ENCODE assay signal across 9 cellular contexts in genomic region chr13:108213946-108214345, GRCh38. TPM values are rescaled to one million over a fixed set of nuclear protein-coding genes. Genes with fewer than 3 reads are reported as not detected.
DNase-seq lines count a peak whose midpoint lies in the region; ATAC-seq and FAIRE-seq lines count a peak whose summit lies in the region.
"Had no signal": no experiment of that assay in that cellular context is flagged by ENCODE, and none has a peak within 500 bp of the region (broad histone marks: within the 10 kb centered on the region; RNA-seq: fewer than 3 reads in every experiment).

No MANE protein-coding gene starts in this region.

- peak overlapping the region; percentile 73 to 91 (median 84) for H3K4me3 Mint-ChIP-seq in CD4-positive, CD25-positive, alpha-beta regulatory T cell

- H3K9me3 ChIP-seq in CD4-positive, CD25-positive, alpha-beta regulatory T cell (ENCODE audit: control insufficient read depth in 2 of 2, low read length in 2 of 2), result peaks cover 0 to 5% of the 10 kb centered on the region in 2 experiments
- H3K9me3 ChIP-seq in HUES6 (ENCODE audit: control insufficient read depth, insufficient read depth, low read depth, low read length) (no peaks in the 10 kb centered on the region), mesodermal cell (ENCODE audit: control insufficient read depth, low read length) (no peaks in the 10 kb centered on the region)

- peaks cover 20% of the 10 kb centered on the region for H3K36me3 ChIP-seq in CD4-positive, CD25-positive, alpha-beta regulatory T cell (ENCODE audit: control insufficient read depth, insufficient read depth, low read length)
- peaks cover 15% of the 10 kb centered on the region for H3K36me3 ChIP-seq in HUES6 (ENCODE audit: control insufficient read depth, insufficient read depth, low read length)
- H3K36me3 ChIP-seq in mesodermal cell (ENCODE audit: control insufficient read depth, insufficient read depth, low read length), result peaks cover 19% of the 10 kb centered on the region

- peak overlapping the region in 2 of 3 donors; percentile 48 to 89 for H3K27ac Mint-ChIP-seq in CD4-positive, CD25-positive, alpha-beta regulatory T cell

- peak overlapping the region; percentile 65 for H3K27ac ChIP-seq in CD4-positive, CD25-positive, alpha-beta regulatory T cell (ENCODE audit: insufficient read depth, low read length, poor library complexity, severe bottlenecking)
- no peak overlapping the region for H3K27ac ChIP-seq in HUES6 (ENCODE audit: low read depth, low read length)
- no peak overlapping the region for H3K27ac ChIP-seq in mesodermal cell (ENCODE audit: low read depth, low read length, severe bottlenecking)

- H3K9ac ChIP-seq in HUES6 (ENCODE audit: low read length), result no peak overlapping the region

- peaks cover 18 to 42% (median 36%) of the 10 kb centered on the region in 4 donors for H3K4me1 Mint-ChIP-seq in CD4-positive, CD25-positive, alpha-beta regulatory T cell

- H3K36me3 Mint-ChIP-seq in CD4-positive, CD25-positive, alpha-beta regulatory T cell, result peaks cover 13% of the 10 kb centered on the region

- no peak overlapping the region for H3K4me3 ChIP-seq in CD4-positive, CD25-positive, alpha-beta regulatory T cell (ENCODE audit: low read depth, low read length)
- H3K4me3 ChIP-seq in HUES6 (ENCODE audit: low read depth, low read length) (peak overlapping the region; percentile 72), mesodermal cell (ENCODE audit: extremely low read depth, insufficient read depth, low read length, poor library complexity, severe bottlenecking) (peak overlapping the region; percentile 37)

- H3K4me1 ChIP-seq in CD4-positive, CD25-positive, alpha-beta regulatory T cell (ENCODE audit: control insufficient read depth, insufficient read depth, low read length, poor library complexity, severe bottlenecking), result peaks cover 36% of the 10 kb centered on the region
- H3K4me1 ChIP-seq in HUES6 (ENCODE audit: control insufficient read depth, insufficient read depth, low read length) (peaks cover 8% of the 10 kb centered on the region), mesodermal cell (ENCODE audit: control insufficient read depth, insufficient read depth, low read length, poor library complexity, severe bottlenecking) (peaks cover 7% of the 10 kb centered on the region)

- peaks cover 0 to 12% (median 3%) of the 10 kb centered on the region in 7 donors for H3K9me3 Mint-ChIP-seq in CD4-positive, CD25-positive, alpha-beta regulatory T cell

- H3K27me3 ChIP-seq in CD4-positive, CD25-positive, alpha-beta regulatory T cell (ENCODE audit: control insufficient read depth, insufficient read depth, low read length), result no peaks in the 10 kb centered on the region
- H3K27me3 ChIP-seq in HUES6 (ENCODE audit: control insufficient read depth, insufficient read depth, low read length), result no peaks in the 10 kb centered on the region

- H3K27me3 Mint-ChIP-seq in CD4-positive, CD25-positive, alpha-beta regulatory T cell, result peaks cover 6% of the 10 kb centered on the region

- WGBS in mesodermal cell (ENCODE audit: insufficient coverage in 2 of 2), 2 experiments, result 74% methylated on average over 3 of the region's 5 CpGs; no CpG with 5 or more reads in 1 of the 2 experiments

- no peak for DNase-seq in CD4-positive, CD25-positive, alpha-beta regulatory T cell
- DNase-seq in astrocyte of the hippocampus (ENCODE audit: low read depth, low spot score) (peak; percentile 44), GM19238 (ENCODE audit: insufficient read length, low spot score) (no peak), frontal cortex (ENCODE audit: low spot score in 2 of 2) (no peak), NCI-H82 (lab: John Stamatoyannopoulos, UW) (no peak)
- DNase-seq: small intestine had no signal

- no peak for ATAC-seq in CD4-positive, CD25-positive, alpha-beta regulatory T cell (ENCODE audit: low read depth in 2 of 2)
- no peak for ATAC-seq in HG03457 (IDR thresholded peaks at IDR 0.05; ENCODE audit: unreplicated experiment)

- FAIRE-seq in frontal cortex (lab: Jason Lieb, UNC), result no peak
- FAIRE-seq: small intestine had no signal

RNA-seq across cellular contexts. Expression of gene LIG4, which starts 1.4 kb away (rescaled TPM):
- 6.3 TPM for total RNA-seq in CD4-positive, CD25-positive, alpha-beta regulatory T cell
- 1 to 10 TPM; 3.5 to 8.6 (median 4.2) TPM for polyA plus RNA-seq in CD4-positive, CD25-positive, alpha-beta regulatory T cell
- polyA plus RNA-seq in mesodermal cell (2013, experiment 1 of 2), result 9.5 TPM
- polyA plus RNA-seq in mesodermal cell (2013, experiment 2 of 2), result 12.6 TPM
- 15.1 TPM for total RNA-seq in frontal cortex

RNA-seq across cellular contexts. Expression of gene ABHD13, which starts 4.2 kb away (rescaled TPM):
- 17.0 TPM for total RNA-seq in CD4-positive, CD25-positive, alpha-beta regulatory T cell
- polyA plus RNA-seq in CD4-positive, CD25-positive, alpha-beta regulatory T cell, result 10 to 100 TPM; 10.3 to 14.7 (median 13.4) TPM
- polyA plus RNA-seq in mesodermal cell (2013, experiment 1 of 2), result 10.6 TPM
- polyA plus RNA-seq in mesodermal cell (2013, experiment 2 of 2), result 11.3 TPM
- total RNA-seq in frontal cortex, result 17.1 TPM

RNA-seq across cellular contexts. Expression of gene TNFSF13B, which starts 55.6 kb away (rescaled TPM):
- total RNA-seq in CD4-positive, CD25-positive, alpha-beta regulatory T cell, result 5.4 TPM
- polyA plus RNA-seq in CD4-positive, CD25-positive, alpha-beta regulatory T cell, result 10 to 100 TPM; 19.9 to 39.8 (median 21.8) TPM
- polyA plus RNA-seq in mesodermal cell (2013, experiment 1 of 2), result 0.66 TPM
- polyA plus RNA-seq in mesodermal cell (2013, experiment 2 of 2), result 1.0 TPM
- total RNA-seq in frontal cortex, result 1.6 TPM
